8 cellular contexts compared by ENCODE assay signal in the genomic region with DNA sequence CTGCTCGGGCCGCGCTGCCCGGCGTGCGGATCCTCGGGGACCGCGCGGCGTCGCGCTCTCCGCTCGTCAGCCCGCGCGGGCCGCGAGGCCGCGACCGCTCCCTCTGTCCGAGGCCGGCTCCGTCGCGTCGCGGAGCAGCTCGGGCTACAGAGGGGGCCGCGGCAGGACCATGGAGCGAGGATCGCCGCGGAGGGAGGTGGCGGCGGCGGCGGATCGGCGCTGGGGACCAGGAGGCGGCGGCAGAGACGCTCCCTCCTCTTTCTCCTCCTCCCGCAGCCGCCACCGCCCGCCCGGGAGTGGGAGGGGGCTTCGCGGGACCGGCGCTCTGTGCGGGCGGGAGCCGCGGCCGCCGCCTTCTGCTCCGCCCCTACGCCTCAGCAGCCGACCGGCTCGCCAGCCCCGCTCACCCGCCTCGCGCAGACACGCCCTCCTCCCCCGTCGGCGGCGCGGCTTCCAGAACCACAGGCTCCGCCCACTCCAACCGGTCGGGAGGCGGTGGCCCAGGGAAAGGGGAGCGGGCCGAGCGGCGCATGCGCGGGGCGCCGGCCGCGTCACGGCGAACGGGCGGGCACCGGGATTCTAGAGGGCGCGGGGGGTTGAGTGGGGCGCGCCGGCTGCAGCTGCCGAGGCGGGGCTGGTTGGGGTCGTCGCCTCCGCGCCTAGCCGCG. TPM values are rescaled to one million over a fixed set of nuclear protein-coding genes. Genes with fewer than 3 reads are reported as not detected.
DNase-seq lines count a peak whose midpoint lies in the region; ATAC-seq and TF ChIP-seq lines count a peak whose summit lies in the region.

A gene with protein sequence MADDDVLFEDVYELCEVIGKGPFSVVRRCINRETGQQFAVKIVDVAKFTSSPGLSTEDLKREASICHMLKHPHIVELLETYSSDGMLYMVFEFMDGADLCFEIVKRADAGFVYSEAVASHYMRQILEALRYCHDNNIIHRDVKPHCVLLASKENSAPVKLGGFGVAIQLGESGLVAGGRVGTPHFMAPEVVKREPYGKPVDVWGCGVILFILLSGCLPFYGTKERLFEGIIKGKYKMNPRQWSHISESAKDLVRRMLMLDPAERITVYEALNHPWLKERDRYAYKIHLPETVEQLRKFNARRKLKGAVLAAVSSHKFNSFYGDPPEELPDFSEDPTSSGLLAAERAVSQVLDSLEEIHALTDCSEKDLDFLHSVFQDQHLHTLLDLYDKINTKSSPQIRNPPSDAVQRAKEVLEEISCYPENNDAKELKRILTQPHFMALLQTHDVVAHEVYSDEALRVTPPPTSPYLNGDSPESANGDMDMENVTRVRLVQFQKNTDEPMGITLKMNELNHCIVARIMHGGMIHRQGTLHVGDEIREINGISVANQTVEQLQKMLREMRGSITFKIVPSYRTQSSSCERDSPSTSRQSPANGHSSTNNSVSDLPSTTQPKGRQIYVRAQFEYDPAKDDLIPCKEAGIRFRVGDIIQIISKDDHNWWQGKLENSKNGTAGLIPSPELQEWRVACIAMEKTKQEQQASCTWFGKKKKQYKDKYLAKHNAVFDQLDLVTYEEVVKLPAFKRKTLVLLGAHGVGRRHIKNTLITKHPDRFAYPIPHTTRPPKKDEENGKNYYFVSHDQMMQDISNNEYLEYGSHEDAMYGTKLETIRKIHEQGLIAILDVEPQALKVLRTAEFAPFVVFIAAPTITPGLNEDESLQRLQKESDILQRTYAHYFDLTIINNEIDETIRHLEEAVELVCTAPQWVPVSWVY (minus strand): TSS at position 298 of the 668 bp plus-strand sequence. CDS start 566 bp downstream, outside the sequence.

- H3K79me2 ChIP-seq in MM.1S (ENCODE audit: low read length), result peaks cover 41% of the 10 kb centered on the region

- H3K4me2 ChIP-seq in MM.1S (ENCODE audit: low read depth, low read length), result peak within 1 kb of the TSS; percentile 91

- peak within 1 kb of the TSS; percentile 71 for H3K9ac ChIP-seq in MM.1S (ENCODE audit: low read length)

- H3K27me3 Mint-ChIP-seq in nephron progenitor cell (ENCODE audit: low read depth, poor library complexity), result peaks cover 4% of the 10 kb centered on the region

- H3K9me3 ChIP-seq in MM.1S (replicated peaks; ENCODE audit: insufficient read depth, low read length), result no peaks in the 10 kb centered on the region

- H3K4me1 Mint-ChIP-seq in nephron progenitor cell, result peaks cover 51% of the 10 kb centered on the region

- H3K4me3 Mint-ChIP-seq in nephron progenitor cell, result peak within 1 kb of the TSS; percentile 94

- peak within 1 kb of the TSS; percentile 84 for H3K4me3 ChIP-seq in MM.1S (ENCODE audit: low read length)
- H3K4me3 ChIP-seq in fibroblast of the aortic adventitia (ENCODE audit: low read depth, low read length), result peak within 1 kb of the TSS; percentile 74

- peak within 1 kb of the TSS; percentile 92 for H2AFZ ChIP-seq in MM.1S (ENCODE audit: low read length)

- peak within 1 kb of the TSS; percentile 95 for H3K27ac Mint-ChIP-seq in nephron progenitor cell

- H3K27ac ChIP-seq in MM.1S (ENCODE audit: low read length), result peak within 1 kb of the TSS; percentile 38; the same call in 1 of the 2 replicates

- TF ChIP-seq CTCF in MM.1S (IDR thresholded peaks at IDR 0.05; ENCODE audit: low read length) (no peak), fibroblast of the aortic adventitia (IDR thresholded peaks at IDR 0.05; ENCODE audit: insufficient read depth, low read length) (no peak), nephron progenitor cell (IDR thresholded peaks at IDR 0.05) (no peak)

- H3K9me3 Mint-ChIP-seq in nephron progenitor cell, result peaks cover 26% of the 10 kb centered on the region

- no peaks in the 10 kb centered on the region for H4K20me1 ChIP-seq in MM.1S (ENCODE audit: insufficient read depth, low read length)

- no peaks in the 10 kb centered on the region for H3K27me3 ChIP-seq in MM.1S (replicated peaks; ENCODE audit: insufficient read depth, low read length)

- no peaks in the 10 kb centered on the region for H3K9me2 ChIP-seq in MM.1S (replicated peaks; ENCODE audit: insufficient read depth, low read length)

- peak; percentile 83 for ATAC-seq in stimulated activated naive CD8-positive, alpha-beta T cell treated with anti-CD3 and anti-CD28 coated beads, Interleukin-15, Interleukin-2, amounts not matched to agents 100 U/mL and 50 U/mL, for 24 hours

- no peaks in the 10 kb centered on the region for H3K36me3 Mint-ChIP-seq in nephron progenitor cell (ENCODE audit: low read depth)

- no peaks in the 10 kb centered on the region for H3F3A ChIP-seq in MM.1S (ENCODE audit: insufficient read depth, low read length)

- H3K36me3 ChIP-seq in MM.1S (replicated peaks; ENCODE audit: insufficient read depth, low read length), result no peaks in the 10 kb centered on the region

- peak; percentile 88 for DNase-seq in ELR (ENCODE audit: low read depth)
- peak; percentile 86 for DNase-seq in HCEC 1CT
- peak; percentile 90 for DNase-seq in MM.1S
- peak; percentile 59 to 80 for DNase-seq in SHP77 (lab: John Stamatoyannopoulos, UW)
- peak; percentile 86 for DNase-seq in activated effector memory CD4-positive, alpha-beta T cell treated with Interleukin-2 at 50 U/mL for 16 hours
- peak; percentile 86 for DNase-seq in fibroblast of the aortic adventitia (ENCODE audit: low read depth)
- peak; percentile 92 for DNase-seq in nephron progenitor cell
- DNase-seq in stimulated activated naive CD8-positive, alpha-beta T cell treated with anti-CD3 and anti-CD28 coated beads, Interleukin-15, Interleukin-2, amounts not matched to agents 100 U/mL and 50 U/mL, for 24 hours, result peak; percentile 90

- no peaks in the 10 kb centered on the region for H3K4me1 ChIP-seq in MM.1S (ENCODE audit: low read length)

RNA-seq across cellular contexts. Expression of the gene that starts here (rescaled TPM):
- total RNA-seq in fibroblast of the aortic adventitia (ENCODE audit: low replicate concordance), result 24.9 and 104 TPM in 2 replicates

Comparison
In these comparisons a context has a peak if more than half of its experiments do, and no peak if none do; other contexts are left out.
1. Peak in every context shown above with its lines: DNase-seq, ATAC-seq, H3K4me3 ChIP-seq and H3K27ac ChIP-seq.